10 cellular contexts compared by ENCODE assay signal in the genomic region with DNA sequence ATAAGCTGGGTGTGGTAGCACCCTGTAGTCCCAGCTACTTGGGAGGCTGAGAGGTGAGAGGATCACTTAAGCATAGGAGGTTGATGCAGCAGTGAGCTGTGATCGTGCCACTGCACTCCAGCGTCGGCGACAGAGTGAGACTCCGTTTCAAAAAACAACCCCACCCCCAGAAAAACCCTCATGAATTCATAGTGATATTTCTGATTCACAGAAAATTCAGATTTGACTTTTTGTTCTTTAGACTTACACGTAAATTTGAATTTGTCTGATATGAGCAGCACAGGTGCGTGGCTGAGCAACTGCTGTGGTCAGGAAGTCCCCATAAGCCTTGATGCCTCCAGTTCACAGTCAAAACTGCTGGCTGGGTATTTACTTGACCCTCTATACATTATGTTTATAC. TPM values are rescaled to one million over a fixed set of nuclear protein-coding genes. Genes with fewer than 3 reads are reported as not detected.
A peak's percentile ranks its signal among the peaks of the same experiment; 100 is the strongest.
DNase-seq lines count a peak whose midpoint lies in the region; ATAC-seq lines count a peak whose summit lies in the region.
"Had no signal": no experiment of that assay in that cellular context is flagged by ENCODE, and none has a peak within 500 bp of the region (broad histone marks: within the 10 kb centered on the region; RNA-seq: fewer than 3 reads in every experiment).

No MANE protein-coding gene starts in this region.

- no peak overlapping the region for H4K12ac ChIP-seq in trophoblast cell (ENCODE audit: low read depth, low read length)

- no peak overlapping the region for H3K4me2 ChIP-seq in trophoblast cell (ENCODE audit: low read length)

- H3K4me3 ChIP-seq in trophoblast cell (ENCODE audit: low read depth, low read length), result no peak overlapping the region
- H3K4me3 ChIP-seq: ovary had no signal

- peaks cover 2% of the 10 kb centered on the region for H3K36me3 Mint-ChIP-seq in central memory CD8-positive, alpha-beta T cell (ENCODE audit: insufficient read depth)

- ATAC-seq in GM18499 (IDR thresholded peaks at IDR 0.05; ENCODE audit: insufficient read depth, unreplicated experiment), result peak; percentile 88
- ATAC-seq in GM21529 (IDR thresholded peaks at IDR 0.05; ENCODE audit: unreplicated experiment), result peak; percentile 82
- ATAC-seq in HG03520 (IDR thresholded peaks at IDR 0.05; ENCODE audit: unreplicated experiment), result peak; percentile 61
- peak; percentile 52 for ATAC-seq in central memory CD8-positive, alpha-beta T cell (replicated peaks; ENCODE audit: extremely low read depth, poor library complexity, severe bottlenecking)

- H3K79me2 ChIP-seq in trophoblast cell (ENCODE audit: control insufficient read depth, insufficient read depth, low read length, poor library complexity), result no peaks in the 10 kb centered on the region

- H3K79me1 ChIP-seq in trophoblast cell (ENCODE audit: low read length), result no peaks in the 10 kb centered on the region

- no peak overlapping the region for H3K4me3 Mint-ChIP-seq in central memory CD8-positive, alpha-beta T cell

- H4K8ac ChIP-seq in trophoblast cell (ENCODE audit: low read depth, low read length), result no peak overlapping the region

- no peaks in the 10 kb centered on the region for H3K4me1 ChIP-seq in trophoblast cell (ENCODE audit: control insufficient read depth in 1 of 2, insufficient read depth in 2 of 2, low read length in 2 of 2)

- no peak overlapping the region for H3K27ac Mint-ChIP-seq in central memory CD8-positive, alpha-beta T cell (ENCODE audit: low read depth)

- no peaks in the 10 kb centered on the region for H3K9me3 Mint-ChIP-seq in central memory CD8-positive, alpha-beta T cell

- H2BK120ac ChIP-seq in trophoblast cell (ENCODE audit: insufficient read depth, low read length, poor library complexity), result no peak overlapping the region

- H4K91ac ChIP-seq in trophoblast cell (ENCODE audit: low read depth, low read length), result no peak overlapping the region

- WGBS in trophoblast cell (ENCODE audit: extremely low coverage, insufficient coverage, insufficient read length), result no CpG with 5 or more reads among the region's 7 CpGs

- no peak overlapping the region for H3K9ac ChIP-seq in trophoblast cell (ENCODE audit: low read length)

- H2BK12ac ChIP-seq in trophoblast cell (ENCODE audit: low read length), result no peak overlapping the region

- H3K18ac ChIP-seq in trophoblast cell (ENCODE audit: low read length), result no peak overlapping the region

- no peak overlapping the region for H3K4ac ChIP-seq in trophoblast cell (ENCODE audit: low read depth, low read length)

- no peaks in the 10 kb centered on the region for H3K36me3 ChIP-seq in trophoblast cell (ENCODE audit: control insufficient read depth in 1 of 2, insufficient read depth in 2 of 2, low read length in 2 of 2)
- H3K36me3 ChIP-seq: ovary had no signal

- no peak overlapping the region for H3K14ac ChIP-seq in trophoblast cell (ENCODE audit: low read length)

- H3K4me1 Mint-ChIP-seq in central memory CD8-positive, alpha-beta T cell, result no peaks in the 10 kb centered on the region

- H3K27me3 Mint-ChIP-seq in central memory CD8-positive, alpha-beta T cell, result no peaks in the 10 kb centered on the region

- no peaks in the 10 kb centered on the region for H3K9me3 ChIP-seq in trophoblast cell (ENCODE audit: insufficient read depth, low read depth, low read length)

- H2AFZ ChIP-seq in trophoblast cell (ENCODE audit: insufficient read depth, low read length, poor library complexity), result no peak overlapping the region

- H3K27me3 ChIP-seq in trophoblast cell (ENCODE audit: insufficient read depth, low read length), result no peaks in the 10 kb centered on the region
- H3K27me3 ChIP-seq: ovary had no signal

- H3K23ac ChIP-seq in trophoblast cell (ENCODE audit: low read length), result no peak overlapping the region

- DNase-seq in central memory CD8-positive, alpha-beta T cell (ENCODE audit: low spot score in 2 of 2), result no peak
- no peak for DNase-seq in SHP77 treated with DMSO at 0.1 percent for 48 hours (lab: John Stamatoyannopoulos, UW)
- DNase-seq in trophoblast cell, result no peak
- DNase-seq in NCI-H2081 (lab: John Stamatoyannopoulos, UW), result no peak
- no peak for DNase-seq in glomerular visceral epithelial cell (ENCODE audit: extremely low spot score)
- DNase-seq: DND-41, ovary had no signal

- H3K27ac ChIP-seq in trophoblast cell (ENCODE audit: low read depth, low read length), result no peak overlapping the region
- H3K27ac ChIP-seq: ovary had no signal

- H2BK5ac ChIP-seq in trophoblast cell (ENCODE audit: low read depth, low read length, poor library complexity), result no peak overlapping the region

- no peak overlapping the region for H2AK5ac ChIP-seq in trophoblast cell (ENCODE audit: low read length)

RNA-seq across cellular contexts. Expression of a gene that starts 10.0 kb away (rescaled TPM):
- 21.7 and 22.7 TPM in 2 replicates for polyA plus RNA-seq in trophoblast cell (2013)
